In genomic region chr20:57698191-57698866, GRCh38 we compare ENCODE assay signal across 8 cellular contexts. TPM values are rescaled to one million over a fixed set of nuclear protein-coding genes. Genes with fewer than 3 reads are reported as not detected.
DNase-seq lines count a peak whose midpoint lies in the region; ATAC-seq and TF ChIP-seq lines count a peak whose summit lies in the region.

No MANE protein-coding gene starts in this region.

- intact Hi-C loops in testis (cut with DNase I; ENCODE audit: low total_unique reads), result no loop called here

- TF ChIP-seq POLR2A in testis (IDR thresholded peaks at IDR 0.05), result no peak

- DNase-seq in HS-27A (ENCODE audit: low read depth) (peak; percentile 94), NCI-H1417 (lab: John Stamatoyannopoulos, UW) (no peak), testis (no peak)
- peak; percentile 85 for DNase-seq in activated CD4-positive, alpha-beta T cell treated with anti-CD3 and anti-CD28 coated beads for 48 hours
- DNase-seq in effector memory CD4-positive, alpha-beta T cell, result peak in 2 of 3 donors; percentile 31 to 33
- DNase-seq in stimulated activated CD4-positive, alpha-beta T cell treated with anti-CD3 and anti-CD28 coated beads, Interleukin-15, amount 100 ng/mL, for 24 hours, result peak; percentile 84

- H3K4me3 ChIP-seq in effector memory CD4-positive, alpha-beta T cell (ENCODE audit: insufficient read depth, low read depth, low read length, poor library complexity, severe bottlenecking), result no peak overlapping the region
- no peak overlapping the region for H3K4me3 ChIP-seq in testis

- H3K36me3 ChIP-seq in effector memory CD4-positive, alpha-beta T cell (ENCODE audit: control insufficient read depth, insufficient read depth, low read length), result no peaks in the 10 kb centered on the region
- no peaks in the 10 kb centered on the region for H3K36me3 ChIP-seq in testis (ENCODE audit: low read depth, missing control alignments)

- no peaks in the 10 kb centered on the region for H3K27me3 ChIP-seq in effector memory CD4-positive, alpha-beta T cell (replicated peaks; ENCODE audit: control insufficient read depth, insufficient read depth, low read length, poor library complexity, severe bottlenecking)
- no peaks in the 10 kb centered on the region for H3K27me3 ChIP-seq in testis

- H3K27ac ChIP-seq in effector memory CD4-positive, alpha-beta T cell (ENCODE audit: insufficient read depth, low read length, poor library complexity, severe bottlenecking), result no peak overlapping the region
- no peak overlapping the region for H3K27ac ChIP-seq in testis

- no peaks in the 10 kb centered on the region for H3K4me1 ChIP-seq in effector memory CD4-positive, alpha-beta T cell (ENCODE audit: control insufficient read depth, insufficient read depth, low read length, poor library complexity, severe bottlenecking)
- H3K4me1 ChIP-seq in testis, result no peaks in the 10 kb centered on the region

- ATAC-seq in GM21360 (IDR thresholded peaks at IDR 0.05; ENCODE audit: unreplicated experiment), result no peak
- no peak for ATAC-seq in HG03432 (IDR thresholded peaks at IDR 0.05; ENCODE audit: unreplicated experiment)

- 87 to 92% methylated on average over 15 of the region's 15 CpGs for WGBS in testis, 2 donors

- TF ChIP-seq CTCF in testis (IDR thresholded peaks at IDR 0.05), result no peak

- H3K9me3 ChIP-seq in effector memory CD4-positive, alpha-beta T cell (ENCODE audit: control insufficient read depth, low read length), result no peaks in the 10 kb centered on the region
- H3K9me3 ChIP-seq in testis, result no peaks in the 10 kb centered on the region

RNA-seq across cellular contexts. Expression of gene PMEPA1, which starts 11.5 kb away (rescaled TPM):
- 10 to 100 TPM in 1 of 2 donors, 1 to 10 TPM in 1; 8.1 to 12.1 TPM for total RNA-seq in testis
- 16.8 TPM for polyA plus RNA-seq in testis (ENCODE audit: insufficient read depth, low read depth, low replicate concordance)

Comparison
In these comparisons a context has a peak if more than half of its experiments do, and no peak if none do; other contexts are left out.
1. DNase-seq: peak in HS-27A (single experiment), activated CD4-positive, alpha-beta T cell treated with anti-CD3 and anti-CD28 coated beads for 48 hours (single experiment), effector memory CD4-positive, alpha-beta T cell (2 of 3) and stimulated activated CD4-positive, alpha-beta T cell treated with anti-CD3 and anti-CD28 coated beads, Interleukin-15, amount 100 ng/mL, for 24 hours (single experiment); none in NCI-H1417 (0 of 3) and testis (single experiment).